In genomic region chr18:76391746-76392145, GRCh38 we compare ENCODE assay signal across 29 cellular contexts.
A peak's percentile ranks its signal among the peaks of the same experiment; 100 is the strongest.
DNase-seq lines count a peak whose midpoint lies in the region; ATAC-seq, FAIRE-seq and TF ChIP-seq lines count a peak whose summit lies in the region.
"Had no signal": no experiment of that assay in that cellular context is flagged by ENCODE, and none has a peak within 500 bp of the region (broad histone marks: within the 10 kb centered on the region; RNA-seq: fewer than 3 reads in every experiment).

No MANE protein-coding gene starts in this region.

- H2AFZ ChIP-seq in HepG2 (ENCODE audit: low read length): no peak overlapping the region
- H2AFZ ChIP-seq: parathyroid adenoma had no signal

- no peak for FAIRE-seq in HepG2 (lab: Jason Lieb, UNC)
- FAIRE-seq: G401.6, RCC 7860 had no signal

- in situ Hi-C loops in HepG2 (cut with HindIII; ENCODE audit: extremely low pct_ligation_motif_present, low pct_unique_long_range_greater_than_20kb): no loop called here

- CTCF ChIA-PET in HepG2 (lab: Yijun Ruan, JAX; ENCODE audit: low intra/inter-chr PET ratio, low total read pairs): no interaction called here

- peaks cover 27 to 37% of the 10 kb centered on the region in 2 donors for H3K36me3 Mint-ChIP-seq in CD14-positive monocyte
- peaks cover 2% of the 10 kb centered on the region for H3K36me3 Mint-ChIP-seq in T-helper 17 cell (ENCODE audit: low read depth)
- peaks cover 3% of the 10 kb centered on the region for H3K36me3 Mint-ChIP-seq in activated T-cell treated with anti-CD3 and anti-CD28 coated beads, Interleukin-2, amount 50 U/mL, for 4 hours (ENCODE audit: insufficient read depth)

- peaks cover 0 to 5% (median 0%) of the 10 kb centered on the region in 7 donors for H3K9me3 Mint-ChIP-seq in CD14-positive monocyte
- H3K9me3 Mint-ChIP-seq in activated T-cell treated with anti-CD3 and anti-CD28 coated beads, Interleukin-2, amount 50 U/mL, for 4 hours: no peaks in the 10 kb centered on the region
- H3K9me3 Mint-ChIP-seq: activated CD4-positive, alpha-beta memory T cell treated with anti-CD3 and anti-CD28 coated beads, Interleukin-2, amount 10 ng/mL, durations not matched to agents 7 days and 5 days; T-cell had no signal

- H3K27me3 Mint-ChIP-seq in CD14-positive monocyte (ENCODE audit: low read depth in 3 of 3) (no peaks in the 10 kb centered on the region), T-helper 17 cell (no peaks in the 10 kb centered on the region)
- H3K27me3 Mint-ChIP-seq in activated T-cell treated with anti-CD3 and anti-CD28 coated beads, Interleukin-2, amount 50 U/mL, for 4 hours (ENCODE audit: low read depth): no peaks in the 10 kb centered on the region
- H3K27me3 Mint-ChIP-seq: T-cell had no signal

- WGBS in HepG2 (ENCODE audit: low lambda C conversion rate): 97% methylated on average over 18 of the region's 19 CpGs
- WGBS in sigmoid colon, 2 donors: 96% methylated on average over 19 of the region's 19 CpGs

- no peak overlapping the region for H3K4me3 Mint-ChIP-seq in CD14-positive monocyte
- H3K4me3 Mint-ChIP-seq in T-helper 17 cell: no peak overlapping the region
- H3K4me3 Mint-ChIP-seq in activated T-cell treated with anti-CD3 and anti-CD28 coated beads, Interleukin-2, amount 50 U/mL, for 4 hours: no peak overlapping the region
- H3K4me3 Mint-ChIP-seq: activated CD4-positive, alpha-beta memory T cell treated with anti-CD3 and anti-CD28 coated beads, Interleukin-2, amount 10 ng/mL, durations not matched to agents 7 days and 5 days; mesothelial cell of epicardium; T-cell had no signal

- H3K9me3 ChIP-seq in T-helper 17 cell (ENCODE audit: control insufficient read depth, low read length, poor library complexity, severe bottlenecking): no peaks in the 10 kb centered on the region
- H3K9me3 ChIP-seq in HepG2 (ENCODE audit: low read length): no peaks in the 10 kb centered on the region
- H3K9me3 ChIP-seq in sigmoid colon: no peaks in the 10 kb centered on the region
- H3K9me3 ChIP-seq: BE2C, body of pancreas, left ventricle myocardium inferior, SJCRH30 had no signal

- ATAC-seq in T-helper 17 cell (no peak), HepG2 (0 out of 3 replicates have a peak, but pooled peaks have one; percentile 15), GM19467 (IDR thresholded peaks at IDR 0.05; ENCODE audit: unreplicated experiment) (no peak), GM21367 (IDR thresholded peaks at IDR 0.05; ENCODE audit: unreplicated experiment) (no peak)
- no peak for ATAC-seq in activated T-cell treated with anti-CD3 and anti-CD28 coated beads, Interleukin-2, amount 50 U/mL, for 4 hours
- ATAC-seq: body of pancreas; HCT116; naive thymus-derived CD4-positive, alpha-beta T cell; T-cell had no signal

- no peak overlapping the region for H3K9ac ChIP-seq in HepG2 (ENCODE audit: insufficient read depth, low read depth, low read length)
- H3K9ac ChIP-seq: parathyroid adenoma had no signal

- no peaks in the 10 kb centered on the region for H3K4me1 ChIP-seq in HepG2 (ENCODE audit: insufficient read depth, low read length)
- H3K4me1 ChIP-seq in sigmoid colon: peaks cover 0 to 23% (median 20%) of the 10 kb centered on the region in 4 donors
- H3K4me1 ChIP-seq: BE2C, SJCRH30 had no signal

- no peak overlapping the region for H3K4me3 ChIP-seq in HepG2 (replicated peaks in 1 of 3; ENCODE audit: insufficient read depth in 1 of 3, low read depth in 2 of 3, low read length in 3 of 3)
- H3K4me3 ChIP-seq in sigmoid colon: no peak overlapping the region
- H3K4me3 ChIP-seq: body of pancreas, left ventricle myocardium inferior, SJCRH30, tibial artery had no signal

- TF ChIP-seq POLR2A in HepG2 (IDR thresholded peaks at IDR 0.05; ENCODE audit: insufficient read depth in 1 of 2, low read depth in 2 of 2, low read length in 2 of 2) (no peak), sigmoid colon (IDR thresholded peaks at IDR 0.05) (no peak)

- TF ChIP-seq CTCF in CD14-positive monocyte (IDR thresholded peaks at IDR 0.05): no peak
- TF ChIP-seq CTCF in HepG2 (CRISPR knock-in tag; IDR thresholded peaks at IDR 0.05): no peak
- TF ChIP-seq CTCF in sigmoid colon (IDR thresholded peaks at IDR 0.05): no peak

- BruUV-seq in HepG2 (replicated peaks; lab: Mats Ljungman, UMichigan): no TSS peak

- peak overlapping the region in 6 of 7 donors; percentile 35 to 85 (median 76) for H3K27ac Mint-ChIP-seq in CD14-positive monocyte
- peak overlapping the region; percentile 77 for H3K27ac Mint-ChIP-seq in T-helper 17 cell
- H3K27ac Mint-ChIP-seq: activated CD4-positive, alpha-beta memory T cell treated with anti-CD3 and anti-CD28 coated beads, Interleukin-2, amount 10 ng/mL, durations not matched to agents 7 days and 5 days; T-cell had no signal

- peaks cover 63% of the 10 kb centered on the region for H4K20me1 ChIP-seq in HepG2 (ENCODE audit: insufficient read depth, low read length)

- TF ChIP-seq EP300 in HepG2 (IDR thresholded peaks at IDR 0.05; ENCODE audit: low read depth in 2 of 2, low read length in 2 of 2) (no peak), HepG2 (CRISPR knock-in tag; IDR thresholded peaks at IDR 0.05; ENCODE audit: borderline replicate concordance) (no peak), sigmoid colon (IDR thresholded peaks at IDR 0.05) (no peak)

- H3K36me3 ChIP-seq in HepG2 (replicated peaks in 1 of 2; ENCODE audit: control insufficient read depth in 1 of 2, insufficient read depth in 2 of 2, low read length in 2 of 2) (peaks cover 4 to 20% of the 10 kb centered on the region in 2 experiments; a peak in 4 of 5 replicates), sigmoid colon (no peaks in the 10 kb centered on the region)
- H3K36me3 ChIP-seq: BE2C, left ventricle myocardium inferior, SJCRH30, tibial artery had no signal

- H3K27ac ChIP-seq in HepG2 (ENCODE audit: extremely low read length, insufficient read depth, low read length) (no peak overlapping the region), sigmoid colon (no peak overlapping the region)
- H3K27ac ChIP-seq: body of pancreas, left ventricle myocardium inferior, parathyroid adenoma, SJCRH30, tibial artery had no signal

- no peak for DNase-seq in CD14-positive monocyte (ENCODE audit: low spot score)
- no peak for DNase-seq in T-helper 17 cell
- no peak for DNase-seq in HepG2 (ENCODE audit: low spot score)
- peak; percentile 61 for DNase-seq in sigmoid colon
- DNase-seq in activated T-cell treated with anti-CD3 and anti-CD28 coated beads, Interleukin-2, amount 50 U/mL, for 4 hours: no peak
- DNase-seq in SKM-1 (lab: John Stamatoyannopoulos, UW; ENCODE audit: unreplicated experiment): no peak
- DNase-seq: ACHN; activated CD4-positive, alpha-beta memory T cell treated with anti-CD3 and anti-CD28 coated beads, Interleukin-2, amount 10 ng/mL, durations not matched to agents 7 days and 5 days; BE2C; body of pancreas; left ventricle myocardium inferior; naive thymus-derived CD4-positive, alpha-beta T cell; NCI-H1105; NCI-H1930; NCI-H524 treated with DMSO at 0.1 percent for 48 hours; right cardiac atrium; SJCRH30; stimulated activated CD4-positive, alpha-beta T cell treated with anti-CD3 and anti-CD28 coated beads, Interleukin-12 subunit alpha, Interleukin-12 subunit beta, amount 100 ng/mL, for 4 hours; stimulated activated CD4-positive, alpha-beta T cell treated with anti-CD3 and anti-CD28 coated beads, Interleukin-4, amount 100 ng/mL, for 1 hour; stimulated activated naive CD4-positive, alpha-beta T cell; T-cell had no signal

- H3K4me1 Mint-ChIP-seq in CD14-positive monocyte (peaks cover 76% of the 10 kb centered on the region), T-helper 17 cell (peaks cover 43% of the 10 kb centered on the region)
- peaks cover 38% of the 10 kb centered on the region for H3K4me1 Mint-ChIP-seq in activated T-cell treated with anti-CD3 and anti-CD28 coated beads, Interleukin-2, amount 50 U/mL, for 4 hours (ENCODE audit: low read depth)

- no peak overlapping the region for H3K4me2 ChIP-seq in HepG2 (ENCODE audit: low read depth, low read length)

- intact Hi-C loops in CD14-positive monocyte (cut with micrococcal nuclease) (no loop called here), HepG2 (cut with micrococcal nuclease; ENCODE audit: unreplicated experiment) (no loop called here), sigmoid colon (cut with DNase I) (no loop called here)

- H3K79me2 ChIP-seq in HepG2 (ENCODE audit: insufficient read depth, low read length): peaks cover 62% of the 10 kb centered on the region

- POLR2A ChIA-PET in HepG2 (lab: Yijun Ruan, JAX): no interaction called here

- TF ChIP-seq RAD21 in HepG2 (CRISPR knock-in tag; IDR thresholded peaks at IDR 0.05): no peak

- H3K27me3 ChIP-seq in HepG2 (ENCODE audit: control insufficient read depth in 1 of 2, insufficient read depth in 2 of 2, low read length in 2 of 2) (no peaks in the 10 kb centered on the region), sigmoid colon (no peaks in the 10 kb centered on the region)
- H3K27me3 ChIP-seq: BE2C, body of pancreas, SJCRH30, tibial artery had no signal

TF ChIP-seq in HepG2, 621 proteins besides CTCF, POLR2A, EP300 and RAD21 (continues in another document):
- TF ChIP-seq MXI1 (IDR thresholded peaks at IDR 0.05; ENCODE audit: borderline replicate concordance, low read depth, low read length): no peak
- no peak for TF ChIP-seq ZNF878 (CRISPR knock-in tag; IDR thresholded peaks at IDR 0.05)
- no peak for TF ChIP-seq ZNF619 (CRISPR knock-in tag; IDR thresholded peaks at IDR 0.05)
- TF ChIP-seq FOXA1 (IDR thresholded peaks at IDR 0.05): no peak
- TF ChIP-seq FOXA1 (CRISPR knock-in tag; IDR thresholded peaks at IDR 0.05): no peak
- TF ChIP-seq TAF15 (IDR thresholded peaks at IDR 0.05; ENCODE audit: low read depth, low read length, poor library complexity, severe bottlenecking): no peak
- no peak for TF ChIP-seq EED (CRISPR knock-in tag; IDR thresholded peaks at IDR 0.05)
- no peak for TF ChIP-seq GATAD2A (CRISPR knock-in tag; IDR thresholded peaks at IDR 0.05)
- TF ChIP-seq ZNF607 (CRISPR knock-in tag; IDR thresholded peaks at IDR 0.05; ENCODE audit: borderline replicate concordance): no peak
- no peak for TF ChIP-seq KDM5B (CRISPR knock-in tag; IDR thresholded peaks at IDR 0.05; ENCODE audit: borderline replicate concordance)
- no peak for TF ChIP-seq ZNF232 (CRISPR knock-in tag; IDR thresholded peaks at IDR 0.05; ENCODE audit: borderline replicate concordance)
- TF ChIP-seq ARID2 (CRISPR knock-in tag; IDR thresholded peaks at IDR 0.05; ENCODE audit: borderline replicate concordance): no peak
